27 cellular contexts compared by ENCODE assay signal in the genomic region with DNA sequence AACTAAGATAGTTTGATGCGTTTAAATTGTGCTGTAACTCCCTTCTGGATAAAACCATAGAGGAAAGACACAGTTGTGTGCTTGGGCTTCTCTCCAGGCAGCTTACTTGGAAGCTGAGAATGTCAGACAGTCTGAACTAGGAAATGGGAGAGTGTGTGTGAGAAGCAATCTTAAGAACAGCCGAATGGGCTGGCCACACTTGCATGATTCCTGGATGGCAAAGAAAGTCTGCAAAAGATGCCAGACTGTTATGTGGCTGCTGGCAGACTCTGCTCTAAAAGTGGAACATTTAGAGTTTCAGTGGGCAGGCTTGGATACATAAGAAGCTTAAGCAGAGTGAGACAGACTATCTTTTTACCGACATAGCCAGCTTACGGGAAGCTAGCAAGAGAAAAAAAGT.
"Had no signal": no experiment of that assay in that cellular context is flagged by ENCODE, and none has a peak within 500 bp of the region (broad histone marks: within the 10 kb centered on the region; RNA-seq: fewer than 3 reads in every experiment).

No MANE protein-coding gene starts in this region.

- H3K27ac Mint-ChIP-seq: activated CD4-positive, alpha-beta T cell treated with anti-CD3 and anti-CD28 coated beads, Interleukin-2, amount 10 ng/mL, durations not matched to agents 24 days and 14 days; activated CD8-positive, alpha-beta T cell treated with anti-CD3 and anti-CD28 coated beads, Interleukin-2, amount 10 ng/mL, durations not matched to agents 7 days and 5 days; activated naive CD4-positive, alpha-beta T cell treated with anti-CD3 and anti-CD28 coated beads, Interleukin-2, amount 50 U/mL, for 24 hours; activated naive CD8-positive, alpha-beta T cell treated with anti-CD3 and anti-CD28 coated beads, Interleukin-2, amount 10 ng/mL, durations not matched to agents 7 days and 5 days; activated T-cell treated with anti-CD3 and anti-CD28 coated beads, Interleukin-2, amount 50 U/mL, for 24 hours; activated T-helper 2 cell treated with anti-CD3 and anti-CD28 coated beads, Interferon-gamma antibody, Interleukin-2, Interleukin-4, amounts not matched to agents 10 μg/mL and 5 μg/mL and 100 μg/mL, durations not matched to agents 14 hours and 24 hours and 36 hours; T-helper 2 cell treated with Interferon-gamma antibody and Interleukin-4, amounts not matched to agents 5 μg/mL and 100 μg/mL, for 36 hours had no signal

- H3K4me3 Mint-ChIP-seq: activated CD4-positive, alpha-beta T cell treated with anti-CD3 and anti-CD28 coated beads, Interleukin-2, amount 10 ng/mL, durations not matched to agents 24 days and 14 days; activated CD8-positive, alpha-beta T cell treated with anti-CD3 and anti-CD28 coated beads, Interleukin-2, amount 10 ng/mL, durations not matched to agents 7 days and 5 days; activated naive CD4-positive, alpha-beta T cell treated with anti-CD3 and anti-CD28 coated beads, Interleukin-2, amount 50 U/mL, for 24 hours; activated naive CD8-positive, alpha-beta T cell treated with anti-CD3 and anti-CD28 coated beads, Interleukin-2, amount 10 ng/mL, durations not matched to agents 7 days and 5 days; activated T-cell treated with anti-CD3 and anti-CD28 coated beads, Interleukin-2, amount 50 U/mL, for 24 hours; T-helper 2 cell treated with Interferon-gamma antibody and Interleukin-4, amounts not matched to agents 5 μg/mL and 100 μg/mL, for 36 hours had no signal

- H3K27me3 Mint-ChIP-seq: activated CD4-positive, alpha-beta T cell treated with anti-CD3 and anti-CD28 coated beads, Interleukin-2, amount 10 ng/mL, durations not matched to agents 24 days and 14 days; activated naive CD8-positive, alpha-beta T cell treated with anti-CD3 and anti-CD28 coated beads, Interleukin-2, amount 10 ng/mL, durations not matched to agents 7 days and 5 days; activated T-cell treated with anti-CD3 and anti-CD28 coated beads, Interleukin-2, amount 50 U/mL, for 24 hours had no signal

- H3K36me3 Mint-ChIP-seq: activated naive CD4-positive, alpha-beta T cell treated with anti-CD3 and anti-CD28 coated beads, Interleukin-2, amount 50 U/mL, for 24 hours; activated naive CD8-positive, alpha-beta T cell treated with anti-CD3 and anti-CD28 coated beads, Interleukin-2, amount 10 ng/mL, durations not matched to agents 7 days and 5 days; brain had no signal

- H3K4me1 Mint-ChIP-seq: activated CD4-positive, alpha-beta T cell treated with anti-CD3 and anti-CD28 coated beads, Interleukin-2, amount 10 ng/mL, durations not matched to agents 24 days and 14 days; activated naive CD4-positive, alpha-beta T cell treated with anti-CD3 and anti-CD28 coated beads, Interleukin-2, amount 50 U/mL, for 24 hours; activated naive CD8-positive, alpha-beta T cell treated with anti-CD3 and anti-CD28 coated beads, Interleukin-2, amount 10 ng/mL, durations not matched to agents 7 days and 5 days had no signal

- H3K9me3 Mint-ChIP-seq: activated CD4-positive, alpha-beta T cell treated with anti-CD3 and anti-CD28 coated beads, Interleukin-2, amount 10 ng/mL, durations not matched to agents 24 days and 14 days; activated T-helper 2 cell treated with anti-CD3 and anti-CD28 coated beads, Interferon-gamma antibody, Interleukin-2, Interleukin-4, amounts not matched to agents 10 μg/mL and 5 μg/mL and 100 μg/mL, durations not matched to agents 14 hours and 24 hours and 36 hours; T-helper 2 cell treated with Interferon-gamma antibody and Interleukin-4, amounts not matched to agents 5 μg/mL and 100 μg/mL, for 36 hours had no signal

- DNase-seq: activated CD4-positive, alpha-beta T cell treated with anti-CD3 and anti-CD28 coated beads, Interleukin-2, amount 10 ng/mL, durations not matched to agents 24 days and 14 days; activated CD4-positive, alpha-beta T cell treated with anti-CD3 and anti-CD28 coated beads, Interleukin-2, amount 50 U/mL, for 4 hours; activated CD8-positive, alpha-beta T cell treated with anti-CD3 and anti-CD28 coated beads, Interleukin-2, amount 10 ng/mL, durations not matched to agents 7 days and 5 days; activated gamma-delta T cell; activated naive CD4-positive, alpha-beta T cell treated with Interleukin-2 at 50 U/mL for 16 hours; activated naive CD8-positive, alpha-beta T cell treated with anti-CD3 and anti-CD28 coated beads, Interleukin-2, amount 10 ng/mL, durations not matched to agents 7 days and 5 days; activated T-cell treated with anti-CD3 and anti-CD28 coated beads, Interleukin-2, amount 50 U/mL, for 24 hours; adrenal gland; caudate nucleus; Karpas-422; KBM-7; MG63; NCI-H1048; NCI-H1105 treated with DMSO at 0.1 percent for 48 hours; NCI-H1436; NCI-H1694; NCI-H1930; NCI-H2081 treated with DMSO at 0.1 percent for 48 hours; NCI-H345; NCI-H524 treated with DMSO at 0.1 percent for 48 hours; SHP77; SJCRH30 had no signal

- ATAC-seq: activated CD8-positive, alpha-beta T cell treated with anti-CD3 and anti-CD28 coated beads, Interleukin-2, amount 10 ng/mL, durations not matched to agents 7 days and 5 days; Panc1 had no signal
